In the genomic region with DNA sequence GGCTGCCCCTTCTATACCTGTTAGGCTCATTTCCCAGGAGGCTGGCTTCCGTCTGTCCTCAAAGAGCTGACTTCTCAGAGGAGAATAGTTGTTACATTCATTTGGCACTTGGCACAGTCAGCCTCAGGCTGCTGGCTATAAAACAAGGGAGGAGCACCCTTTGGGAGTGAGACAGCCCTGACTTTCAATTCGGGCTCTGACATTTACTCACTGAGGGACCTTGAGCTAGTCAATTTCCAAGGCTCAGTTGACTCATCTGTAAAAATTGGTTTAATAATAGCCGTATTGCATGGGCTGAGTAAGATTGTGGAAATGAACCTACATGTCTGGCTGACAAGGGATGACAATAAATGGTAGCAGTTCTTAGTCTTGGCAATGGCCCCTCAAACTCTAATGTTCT, we compare ENCODE assay signal across 1 cellular context.
TF ChIP-seq lines count a peak whose summit lies in the region.

No MANE protein-coding gene starts in this region.

TF ChIP-seq in SK-N-SH, 30 proteins besides CTCF, POLR2A, EP300 and RAD21:
- TF ChIP-seq, protein P1, sequence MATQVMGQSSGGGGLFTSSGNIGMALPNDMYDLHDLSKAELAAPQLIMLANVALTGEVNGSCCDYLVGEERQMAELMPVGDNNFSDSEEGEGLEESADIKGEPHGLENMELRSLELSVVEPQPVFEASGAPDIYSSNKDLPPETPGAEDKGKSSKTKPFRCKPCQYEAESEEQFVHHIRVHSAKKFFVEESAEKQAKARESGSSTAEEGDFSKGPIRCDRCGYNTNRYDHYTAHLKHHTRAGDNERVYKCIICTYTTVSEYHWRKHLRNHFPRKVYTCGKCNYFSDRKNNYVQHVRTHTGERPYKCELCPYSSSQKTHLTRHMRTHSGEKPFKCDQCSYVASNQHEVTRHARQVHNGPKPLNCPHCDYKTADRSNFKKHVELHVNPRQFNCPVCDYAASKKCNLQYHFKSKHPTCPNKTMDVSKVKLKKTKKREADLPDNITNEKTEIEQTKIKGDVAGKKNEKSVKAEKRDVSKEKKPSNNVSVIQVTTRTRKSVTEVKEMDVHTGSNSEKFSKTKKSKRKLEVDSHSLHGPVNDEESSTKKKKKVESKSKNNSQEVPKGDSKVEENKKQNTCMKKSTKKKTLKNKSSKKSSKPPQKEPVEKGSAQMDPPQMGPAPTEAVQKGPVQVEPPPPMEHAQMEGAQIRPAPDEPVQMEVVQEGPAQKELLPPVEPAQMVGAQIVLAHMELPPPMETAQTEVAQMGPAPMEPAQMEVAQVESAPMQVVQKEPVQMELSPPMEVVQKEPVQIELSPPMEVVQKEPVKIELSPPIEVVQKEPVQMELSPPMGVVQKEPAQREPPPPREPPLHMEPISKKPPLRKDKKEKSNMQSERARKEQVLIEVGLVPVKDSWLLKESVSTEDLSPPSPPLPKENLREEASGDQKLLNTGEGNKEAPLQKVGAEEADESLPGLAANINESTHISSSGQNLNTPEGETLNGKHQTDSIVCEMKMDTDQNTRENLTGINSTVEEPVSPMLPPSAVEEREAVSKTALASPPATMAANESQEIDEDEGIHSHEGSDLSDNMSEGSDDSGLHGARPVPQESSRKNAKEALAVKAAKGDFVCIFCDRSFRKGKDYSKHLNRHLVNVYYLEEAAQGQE (IDR thresholded peaks at IDR 0.05; ENCODE audit: low read depth, low read length), result no peak
- TF ChIP-seq PBX3 (IDR thresholded peaks at IDR 0.05) (peak; percentile 62; the same call in 1 of the 2 replicates), TCF12 (IDR thresholded peaks at IDR 0.05) (peak; percentile 32), TEAD4 (IDR thresholded peaks at IDR 0.05; ENCODE audit: borderline replicate concordance, insufficient read depth) (no peak), FOSL2 (IDR thresholded peaks at IDR 0.05; ENCODE audit: borderline replicate concordance, low read depth) (peak; percentile 60; the same call in 1 of the 2 replicates), GATA2 (CRISPR knock-in tag; IDR thresholded peaks at IDR 0.05) (no peak), SIN3A (IDR thresholded peaks at IDR 0.05; ENCODE audit: borderline replicate concordance, low read depth, low read length) (no peak), JUND (IDR thresholded peaks at IDR 0.05) (peak; percentile 42; the same call in 1 of the 2 replicates), MEF2A (IDR thresholded peaks at IDR 0.05; ENCODE audit: borderline replicate concordance, low read depth) (no peak), ELF1 (IDR thresholded peaks at IDR 0.05) (no peak), USF2 (IDR thresholded peaks at IDR 0.05; ENCODE audit: borderline replicate concordance, low read depth, low read length) (no peak), CHD2 (IDR thresholded peaks at IDR 0.05; ENCODE audit: low read length, partially characterized antibody) (no peak), RCOR1 (IDR thresholded peaks at IDR 0.05; ENCODE audit: low read length) (0 out of 2 replicates have a peak, but pooled peaks have one; percentile 28)
